16 cellular contexts compared by ENCODE assay signal in the genomic region with DNA sequence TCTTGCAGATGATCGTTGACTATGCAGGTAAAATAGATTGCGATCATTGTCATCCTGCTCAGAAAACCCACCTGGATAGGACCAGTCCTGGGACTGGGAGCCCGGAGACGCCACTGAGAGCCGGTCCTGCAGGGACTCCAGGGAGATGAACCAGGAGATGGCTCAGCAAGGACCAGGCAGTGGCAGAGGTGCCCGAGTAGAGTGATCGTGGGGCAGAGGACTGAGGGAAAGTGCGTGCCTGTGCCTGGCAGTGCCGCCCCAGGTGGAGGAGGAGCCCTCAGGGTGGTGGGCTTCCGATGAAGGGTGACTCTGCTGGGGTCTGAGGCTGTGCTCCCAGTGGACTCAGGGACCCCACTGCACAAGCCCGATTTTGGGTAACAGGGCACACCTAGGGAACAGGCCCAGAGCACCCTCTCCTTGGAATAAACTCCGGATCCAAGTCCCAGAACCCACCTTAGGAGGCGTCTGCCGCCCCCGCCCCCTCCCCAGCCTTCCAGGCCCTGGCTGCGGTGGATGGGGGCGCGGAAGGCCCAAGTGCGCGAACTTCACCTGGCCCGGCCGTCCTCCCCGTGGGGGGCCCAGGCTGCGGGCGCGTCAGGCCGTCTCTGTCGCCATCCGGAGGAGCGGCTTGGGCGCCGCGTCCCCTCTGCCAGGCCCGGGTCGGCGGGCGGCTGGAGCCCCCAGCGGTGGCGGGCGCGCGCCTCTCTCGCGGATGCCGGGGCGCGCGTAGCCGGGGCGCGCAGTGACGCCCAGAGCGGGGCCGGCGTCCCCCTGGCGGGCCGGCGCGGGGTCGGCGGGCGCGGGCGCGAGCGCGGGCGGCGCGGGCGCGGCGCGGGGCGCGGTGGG.
DNase-seq lines count a peak whose midpoint lies in the region; ATAC-seq lines count a peak whose summit lies in the region.
"Had no signal": no experiment of that assay in that cellular context is flagged by ENCODE, and none has a peak within 500 bp of the region (broad histone marks: within the 10 kb centered on the region; RNA-seq: fewer than 3 reads in every experiment).

No MANE protein-coding gene starts in this region.

- no peaks in the 10 kb centered on the region for H3K36me3 Mint-ChIP-seq in activated naive CD4-positive, alpha-beta T cell treated with anti-CD3 and anti-CD28 coated beads, Interleukin-2, amount 50 U/mL, for 72 hours
- H3K36me3 Mint-ChIP-seq: immature natural killer cell had no signal

- peaks cover 27% of the 10 kb centered on the region for H3K27me3 ChIP-seq in iPS-18a (ENCODE audit: control insufficient read depth, insufficient read depth, low read length)

- H3K27ac ChIP-seq in iPS-18a (ENCODE audit: low read length) = no peak overlapping the region
- H3K27ac ChIP-seq: ascending aorta, epithelial cell of prostate, RWPE1 had no signal

- in situ Hi-C loops in G401 (cut with HindIII; ENCODE audit: low sequenced_read_pairs) = no loop called here

- no peak overlapping the region for H3K27ac Mint-ChIP-seq in activated naive CD4-positive, alpha-beta T cell treated with anti-CD3 and anti-CD28 coated beads, Interleukin-2, amount 50 U/mL, for 72 hours
- H3K27ac Mint-ChIP-seq: immature natural killer cell had no signal

- no peak for ATAC-seq in sciatic nerve
- no peak for ATAC-seq in activated naive CD4-positive, alpha-beta T cell treated with anti-CD3 and anti-CD28 coated beads, Interleukin-2, amount 50 U/mL, for 72 hours
- ATAC-seq: activated T-cell treated with anti-CD3 and anti-CD28 coated beads, Interleukin-2, amount 50 U/mL, for 4 hours; GM12878 had no signal

- H3K9me3 Mint-ChIP-seq in activated naive CD4-positive, alpha-beta T cell treated with anti-CD3 and anti-CD28 coated beads, Interleukin-2, amount 50 U/mL, for 72 hours = no peaks in the 10 kb centered on the region
- H3K9me3 Mint-ChIP-seq: activated T-cell treated with anti-CD3 and anti-CD28 coated beads, Interleukin-2, amount 50 U/mL, for 4 hours; immature natural killer cell had no signal

- no peak overlapping the region for H3K9ac ChIP-seq in iPS-18a (ENCODE audit: low read length)

- H3K4me1 ChIP-seq in iPS-18a (ENCODE audit: control insufficient read depth, low read depth, low read length) = peaks cover 18% of the 10 kb centered on the region
- H3K4me1 ChIP-seq: ascending aorta had no signal

- no peaks in the 10 kb centered on the region for H3K36me3 ChIP-seq in iPS-18a (ENCODE audit: control insufficient read depth, low read depth, low read length)
- H3K36me3 ChIP-seq: ascending aorta had no signal

- intact Hi-C loops in sciatic nerve (cut with DNase I) = no loop called here

- H3K9me3 ChIP-seq in iPS-18a (ENCODE audit: control insufficient read depth, low read depth, low read length) = no peaks in the 10 kb centered on the region
- H3K9me3 ChIP-seq: ascending aorta had no signal

- DNase-seq in G401 (ENCODE audit: low spot score) = peak; percentile 32
- peak; percentile 45 for DNase-seq in NCI-H2171 treated with DMSO at 0.1 percent for 48 hours (lab: John Stamatoyannopoulos, UW)
- DNase-seq in sciatic nerve (ENCODE audit: low spot score) = peak; percentile 52
- DNase-seq in dermis blood vessel endothelial cell = no peak
- DNase-seq in activated naive CD4-positive, alpha-beta T cell treated with anti-CD3 and anti-CD28 coated beads, Interleukin-2, amount 50 U/mL, for 72 hours (ENCODE audit: low spot score in 2 of 2) = no peak
- no peak for DNase-seq in NCI-H2227 (lab: John Stamatoyannopoulos, UW; ENCODE audit: unreplicated experiment)
- DNase-seq in NCI-H1436 (lab: John Stamatoyannopoulos, UW) = no peak
- DNase-seq: activated CD4-positive, CD25-positive, alpha-beta regulatory T cell; activated T-cell treated with anti-CD3 and anti-CD28 coated beads, Interleukin-2, amount 50 U/mL, for 4 hours; immature natural killer cell; NCI-H446 treated with DMSO at 0.1 percent for 48 hours had no signal

- H3K4me3 ChIP-seq in iPS-18a (ENCODE audit: low read length) = peak overlapping the region; percentile 17
- H3K4me3 ChIP-seq: GM12878 had no signal

Comparison
In these comparisons a context has a peak if more than half of its experiments do, and no peak if none do; other contexts are left out.
1. DNase-seq: peak in G401 (single experiment), NCI-H2171 treated with DMSO at 0.1 percent for 48 hours (single experiment) and sciatic nerve (single experiment); none in dermis blood vessel endothelial cell (single experiment), activated naive CD4-positive, alpha-beta T cell treated with anti-CD3 and anti-CD28 coated beads, Interleukin-2, amount 50 U/mL, for 72 hours (0 of 2), NCI-H2227 (single experiment) and NCI-H1436 (single experiment).